8 cellular contexts compared by ENCODE assay signal in genomic region chr15:82530606-82531379, GRCh38. TPM values are rescaled to one million over a fixed set of nuclear protein-coding genes. Genes with fewer than 3 reads are reported as not detected.
DNase-seq lines count a peak whose midpoint lies in the region; ATAC-seq and TF ChIP-seq lines count a peak whose summit lies in the region.

No MANE protein-coding gene starts in this region.

- H3K4me1 Mint-ChIP-seq in WTC11 (peaks cover 9% of the 10 kb centered on the region; the same call in 1 of the 2 replicates), memory B cell (peaks cover 7% of the 10 kb centered on the region)

- H3K36me3 Mint-ChIP-seq in WTC11, result peaks cover 19% of the 10 kb centered on the region
- H3K36me3 Mint-ChIP-seq in memory B cell, result peaks cover 7% of the 10 kb centered on the region

- CTCF ChIA-PET in WTC11 (lab: Charles Lee), result interaction anchor here (0.6 to 1.5 kb wide), 35 partner anchors 10 to 480 kb away, joined by 3 to 83 read pairs (median 4); partner anchors contain the start of gene RPS17

- H3K27ac Mint-ChIP-seq in WTC11 (no peak overlapping the region; the same call in 1 of the 2 replicates), memory B cell (peak overlapping the region; percentile 25)

- H3K27me3 Mint-ChIP-seq in WTC11 (ENCODE audit: low read depth), result no peaks in the 10 kb centered on the region
- no peaks in the 10 kb centered on the region for H3K27me3 Mint-ChIP-seq in memory B cell

- peak; percentile 94 for TF ChIP-seq CTCF in WTC11 (IDR thresholded peaks at IDR 0.05)

- peaks cover 5% of the 10 kb centered on the region for H3K9me3 Mint-ChIP-seq in WTC11
- no peaks in the 10 kb centered on the region for H3K9me3 Mint-ChIP-seq in memory B cell

- ATAC-seq in GM18907 (IDR thresholded peaks at IDR 0.05; ENCODE audit: unreplicated experiment), result peak; percentile 88
- ATAC-seq in HG03139 (IDR thresholded peaks at IDR 0.05; ENCODE audit: unreplicated experiment), result peak; percentile 84
- ATAC-seq in WTC11, result peak; percentile 68
- ATAC-seq in memory B cell (ENCODE audit: low read depth), result peak; percentile 90

- POLR2A ChIA-PET in WTC11 (lab: Charles Lee), result no interaction called here

- peak overlapping the region; percentile 10; the same call in 1 of the 2 replicates for H3K4me3 Mint-ChIP-seq in WTC11
- peak overlapping the region; percentile 81 for H3K4me3 Mint-ChIP-seq in memory B cell

- DNase-seq in WTC11 (ENCODE audit: low spot score) (peak; percentile 82), dedifferentiated amniotic fluid mesenchymal stem cell (ENCODE audit: extremely low spot score) (peak; percentile 31), memory B cell (ENCODE audit: low spot score in 2 of 2) (peak; percentile 63 to 80), hippocampal formation (lab: John Stamatoyannopoulos, UW) (no peak), DMS79 treated with DMSO at 0.1 percent for 48 hours (lab: John Stamatoyannopoulos, UW) (no peak)
- peak; percentile 32 to 44 for DNase-seq in stimulated activated CD8-positive, alpha-beta memory T cell treated with anti-CD3 and anti-CD28 coated beads, Interleukin-7, amount 100 ng/mL, for 1 hour (ENCODE audit: low read depth in 2 of 2)

TF ChIP-seq in WTC11, 78 proteins besides CTCF, POLR2A, EP300 and RAD21:
- no peak for TF ChIP-seq ETV6 (CRISPR knock-in tag; IDR thresholded peaks at IDR 0.05)
- TF ChIP-seq ESRRA (CRISPR knock-in tag; IDR thresholded peaks at IDR 0.05; ENCODE audit: borderline replicate concordance), result no peak
- TF ChIP-seq, protein P1, sequence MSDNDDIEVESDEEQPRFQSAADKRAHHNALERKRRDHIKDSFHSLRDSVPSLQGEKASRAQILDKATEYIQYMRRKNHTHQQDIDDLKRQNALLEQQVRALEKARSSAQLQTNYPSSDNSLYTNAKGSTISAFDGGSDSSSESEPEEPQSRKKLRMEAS (CRISPR knock-in tag; IDR thresholded peaks at IDR 0.05), result peak; percentile 45; the same call in 1 of the 2 replicates
- TF ChIP-seq CBFB (CRISPR knock-in tag; IDR thresholded peaks at IDR 0.05; ENCODE audit: low read depth), result no peak
- no peak for TF ChIP-seq ZNF232 (CRISPR knock-in tag; IDR thresholded peaks at IDR 0.05)
- TF ChIP-seq NFATC4 (CRISPR knock-in tag; IDR thresholded peaks at IDR 0.05), result no peak
- no peak for TF ChIP-seq GTF2I (CRISPR knock-in tag; conservative IDR thresholded peaks at IDR 0.05)
- no peak for TF ChIP-seq USF1 (CRISPR knock-in tag; IDR thresholded peaks at IDR 0.05)
- no peak for TF ChIP-seq TEAD4 (CRISPR knock-in tag; IDR thresholded peaks at IDR 0.05)
- no peak for TF ChIP-seq E2F4 (CRISPR knock-in tag; IDR thresholded peaks at IDR 0.05; ENCODE audit: borderline replicate concordance, low read depth)
- TF ChIP-seq, protein P2, sequence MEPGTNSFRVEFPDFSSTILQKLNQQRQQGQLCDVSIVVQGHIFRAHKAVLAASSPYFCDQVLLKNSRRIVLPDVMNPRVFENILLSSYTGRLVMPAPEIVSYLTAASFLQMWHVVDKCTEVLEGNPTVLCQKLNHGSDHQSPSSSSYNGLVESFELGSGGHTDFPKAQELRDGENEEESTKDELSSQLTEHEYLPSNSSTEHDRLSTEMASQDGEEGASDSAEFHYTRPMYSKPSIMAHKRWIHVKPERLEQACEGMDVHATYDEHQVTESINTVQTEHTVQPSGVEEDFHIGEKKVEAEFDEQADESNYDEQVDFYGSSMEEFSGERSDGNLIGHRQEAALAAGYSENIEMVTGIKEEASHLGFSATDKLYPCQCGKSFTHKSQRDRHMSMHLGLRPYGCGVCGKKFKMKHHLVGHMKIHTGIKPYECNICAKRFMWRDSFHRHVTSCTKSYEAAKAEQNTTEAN (CRISPR knock-in tag; IDR thresholded peaks at IDR 0.05), result no peak
- no peak for TF ChIP-seq MYBL2 (CRISPR knock-in tag; IDR thresholded peaks at IDR 0.05)
- no peak for TF ChIP-seq ZNF671 (CRISPR knock-in tag; IDR thresholded peaks at IDR 0.05)
- TF ChIP-seq NR3C1 (CRISPR knock-in tag; conservative IDR thresholded peaks at IDR 0.05; ENCODE audit: low read depth), result no peak
- TF ChIP-seq FOXP1 (CRISPR knock-in tag; IDR thresholded peaks at IDR 0.05; ENCODE audit: borderline replicate concordance), result no peak
- no peak for TF ChIP-seq ZNF317 (CRISPR knock-in tag; IDR thresholded peaks at IDR 0.05; ENCODE audit: borderline replicate concordance, low read depth)
- TF ChIP-seq SMAD4 (CRISPR knock-in tag; IDR thresholded peaks at IDR 0.05), result no peak
- TF ChIP-seq, protein P3, sequence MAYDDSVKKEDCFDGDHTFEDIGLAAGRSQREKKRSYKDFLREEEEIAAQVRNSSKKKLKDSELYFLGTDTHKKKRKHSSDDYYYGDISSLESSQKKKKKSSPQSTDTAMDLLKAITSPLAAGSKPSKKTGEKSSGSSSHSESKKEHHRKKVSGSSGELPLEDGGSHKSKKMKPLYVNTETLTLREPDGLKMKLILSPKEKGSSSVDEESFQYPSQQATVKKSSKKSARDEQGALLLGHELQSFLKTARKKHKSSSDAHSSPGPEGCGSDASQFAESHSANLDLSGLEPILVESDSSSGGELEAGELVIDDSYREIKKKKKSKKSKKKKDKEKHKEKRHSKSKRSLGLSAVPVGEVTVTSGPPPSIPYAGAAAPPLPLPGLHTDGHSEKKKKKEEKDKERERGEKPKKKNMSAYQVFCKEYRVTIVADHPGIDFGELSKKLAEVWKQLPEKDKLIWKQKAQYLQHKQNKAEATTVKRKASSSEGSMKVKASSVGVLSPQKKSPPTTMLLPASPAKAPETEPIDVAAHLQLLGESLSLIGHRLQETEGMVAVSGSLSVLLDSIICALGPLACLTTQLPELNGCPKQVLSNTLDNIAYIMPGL (CRISPR knock-in tag; IDR thresholded peaks at IDR 0.05), result 0 out of 2 replicates have a peak, but pooled peaks have one; percentile 37
- 0 out of 2 replicates have a peak, but pooled peaks have one; percentile 36 for TF ChIP-seq TEAD1 (CRISPR knock-in tag; IDR thresholded peaks at IDR 0.05)
- no peak for TF ChIP-seq KAT7 (CRISPR knock-in tag; IDR thresholded peaks at IDR 0.05; ENCODE audit: borderline replicate concordance)
- TF ChIP-seq ZNF423 (CRISPR knock-in tag; IDR thresholded peaks at IDR 0.05), result peak; percentile 5; the same call in 1 of the 2 replicates
- TF ChIP-seq, protein P4, sequence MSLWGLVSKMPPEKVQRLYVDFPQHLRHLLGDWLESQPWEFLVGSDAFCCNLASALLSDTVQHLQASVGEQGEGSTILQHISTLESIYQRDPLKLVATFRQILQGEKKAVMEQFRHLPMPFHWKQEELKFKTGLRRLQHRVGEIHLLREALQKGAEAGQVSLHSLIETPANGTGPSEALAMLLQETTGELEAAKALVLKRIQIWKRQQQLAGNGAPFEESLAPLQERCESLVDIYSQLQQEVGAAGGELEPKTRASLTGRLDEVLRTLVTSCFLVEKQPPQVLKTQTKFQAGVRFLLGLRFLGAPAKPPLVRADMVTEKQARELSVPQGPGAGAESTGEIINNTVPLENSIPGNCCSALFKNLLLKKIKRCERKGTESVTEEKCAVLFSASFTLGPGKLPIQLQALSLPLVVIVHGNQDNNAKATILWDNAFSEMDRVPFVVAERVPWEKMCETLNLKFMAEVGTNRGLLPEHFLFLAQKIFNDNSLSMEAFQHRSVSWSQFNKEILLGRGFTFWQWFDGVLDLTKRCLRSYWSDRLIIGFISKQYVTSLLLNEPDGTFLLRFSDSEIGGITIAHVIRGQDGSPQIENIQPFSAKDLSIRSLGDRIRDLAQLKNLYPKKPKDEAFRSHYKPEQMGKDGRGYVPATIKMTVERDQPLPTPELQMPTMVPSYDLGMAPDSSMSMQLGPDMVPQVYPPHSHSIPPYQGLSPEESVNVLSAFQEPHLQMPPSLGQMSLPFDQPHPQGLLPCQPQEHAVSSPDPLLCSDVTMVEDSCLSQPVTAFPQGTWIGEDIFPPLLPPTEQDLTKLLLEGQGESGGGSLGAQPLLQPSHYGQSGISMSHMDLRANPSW (CRISPR knock-in tag; conservative IDR thresholded peaks at IDR 0.05; ENCODE audit: low read depth), result no peak

RNA-seq across cellular contexts. Expression of gene RPS17, which starts 9.5 kb away (rescaled TPM):
- total RNA-seq in WTC11 (2021), result 2,241 to 2,715 TPM (median 2,561 TPM) in 3 replicates

Comparison
In these comparisons a context has a peak if more than half of its experiments do, and no peak if none do; other contexts are left out.
1. DNase-seq: peak in WTC11 (single experiment), dedifferentiated amniotic fluid mesenchymal stem cell (single experiment), memory B cell (2 of 2) and stimulated activated CD8-positive, alpha-beta memory T cell treated with anti-CD3 and anti-CD28 coated beads, Interleukin-7, amount 100 ng/mL, for 1 hour (2 of 2); none in hippocampal formation (0 of 2) and DMS79 treated with DMSO at 0.1 percent for 48 hours (single experiment).
2. Peak in every context shown above with its lines, with median percentiles within 50 percentile points of each other: ATAC-seq.